ENCODE assay signal across 11 cellular contexts in genomic region chr1:169070547-169070946, GRCh38.
"Had no signal": no experiment of that assay in that cellular context is flagged by ENCODE, and none has a peak within 500 bp of the region (broad histone marks: within the 10 kb centered on the region; RNA-seq: fewer than 3 reads in every experiment).

No MANE protein-coding gene starts in this region.

- H3K4me3 ChIP-seq: ascending aorta, pancreas, transverse colon had no signal

- H3K27ac ChIP-seq: ascending aorta, pancreas, transverse colon had no signal

- H3K9me3 ChIP-seq: pancreas had no signal

- H3K27me3 ChIP-seq: ascending aorta, pancreas, transverse colon had no signal

- H3K4me1 ChIP-seq: ascending aorta, pancreas had no signal

- H3K36me3 ChIP-seq: ascending aorta, pancreas, transverse colon had no signal

- DNase-seq: activated CD4-positive, alpha-beta T cell treated with anti-CD3 and anti-CD28 coated beads, Interleukin-2, amount 10 ng/mL, durations not matched to agents 7 days and 5 days; activated CD4-positive, CD25-positive, alpha-beta regulatory T cell; activated naive CD4-positive, alpha-beta T cell treated with Interleukin-2 at 50 U/mL for 16 hours; naive B cell; pancreas; stimulated activated CD4-positive, alpha-beta T cell treated with anti-CD3 and anti-CD28 coated beads, Interleukin-2, amount 100 ng/mL, for 48 hours; stimulated activated naive CD4-positive, alpha-beta T cell treated with Interleukin-2 at 50 U/mL for 16 hours; substantia nigra; SW 1271; transverse colon had no signal

- ATAC-seq: pancreas had no signal
